8 cellular contexts compared by ENCODE assay signal in the genomic region with DNA sequence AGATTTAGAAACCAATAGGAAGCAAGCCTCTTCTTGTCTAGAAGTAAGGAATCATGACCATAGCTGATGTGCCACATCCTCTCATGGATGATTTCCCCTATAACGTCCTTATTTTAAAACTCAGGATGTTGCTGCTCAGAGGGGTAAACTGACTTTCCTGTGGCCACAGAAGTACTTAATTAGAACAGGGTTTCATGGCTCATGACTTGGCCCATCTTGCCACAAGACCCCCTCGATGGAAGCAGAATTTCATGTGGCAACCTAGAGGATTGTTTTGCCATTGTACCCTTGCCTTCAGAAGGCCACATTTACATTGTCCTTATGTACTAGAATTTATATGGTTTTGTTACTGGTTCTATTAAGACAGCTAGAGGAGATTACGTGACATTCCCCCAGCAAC.
"Had no signal": no experiment of that assay in that cellular context is flagged by ENCODE, and none has a peak within 500 bp of the region (broad histone marks: within the 10 kb centered on the region; RNA-seq: fewer than 3 reads in every experiment).

No MANE protein-coding gene starts in this region.

- H3K27ac ChIP-seq: GM23248, HL-60, KMS-11 had no signal

- ATAC-seq: HepG2 had no signal

- FAIRE-seq: HepG2 had no signal

- H3K9ac ChIP-seq: GM23248, KMS-11 had no signal

- DNase-seq: GM23248, GOT3, H7, HCEC 1CT, KBM-7 had no signal

- H2AFZ ChIP-seq: GM23248 had no signal

- H3K4me3 ChIP-seq: GM23248 had no signal

- H3K4me2 ChIP-seq: KMS-11 had no signal
